15 cellular contexts compared by ENCODE assay signal in the genomic region with DNA sequence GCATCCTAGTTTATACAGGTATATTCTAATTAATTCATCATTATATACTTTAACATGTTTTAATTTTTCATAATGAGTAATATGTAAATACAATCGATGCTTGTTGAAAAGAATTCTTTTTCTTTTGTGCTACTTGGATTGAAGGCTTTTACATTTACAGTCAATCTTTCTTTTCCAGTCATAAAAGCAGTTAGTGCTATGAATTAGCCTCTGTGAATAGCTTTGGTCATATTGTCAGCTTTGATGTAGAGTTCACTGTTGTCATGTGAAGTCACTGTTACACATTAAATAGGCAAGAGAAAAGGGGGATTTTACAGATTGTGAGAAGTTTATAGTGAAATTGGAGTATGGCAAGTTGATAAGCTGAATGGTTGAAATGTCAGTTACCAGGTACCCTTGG.
DNase-seq lines count a peak whose midpoint lies in the region; ATAC-seq and TF ChIP-seq lines count a peak whose summit lies in the region.
"Had no signal": no experiment of that assay in that cellular context is flagged by ENCODE, and none has a peak within 500 bp of the region (broad histone marks: within the 10 kb centered on the region; RNA-seq: fewer than 3 reads in every experiment).

No MANE protein-coding gene starts in this region.

- peaks cover 35% of the 10 kb centered on the region for H3K4me1 ChIP-seq in SJCRH30

- H3K9me3 Mint-ChIP-seq in activated naive CD4-positive, alpha-beta T cell treated with anti-CD3 and anti-CD28 coated beads, Interleukin-2, amount 50 U/mL, for 24 hours, result peaks cover 3% of the 10 kb centered on the region
- H3K9me3 Mint-ChIP-seq in Calu3 (ENCODE audit: low read depth, unreplicated experiment), result no peaks in the 10 kb centered on the region
- H3K9me3 Mint-ChIP-seq in activated T-helper 17 cell treated with anti-CD3 and anti-CD28 coated beads, Interleukin-2, amount 50 U/mL, for 72 hours, result no peaks in the 10 kb centered on the region
- peaks cover 11% of the 10 kb centered on the region for H3K9me3 Mint-ChIP-seq in mesothelial cell of epicardium

- peaks cover 24% of the 10 kb centered on the region for H3K36me3 Mint-ChIP-seq in activated naive CD4-positive, alpha-beta T cell treated with anti-CD3 and anti-CD28 coated beads, Interleukin-2, amount 50 U/mL, for 24 hours
- H3K36me3 Mint-ChIP-seq in Calu3 (ENCODE audit: insufficient read depth, unreplicated experiment), result peaks cover 28% of the 10 kb centered on the region
- H3K36me3 Mint-ChIP-seq in activated T-helper 17 cell treated with anti-CD3 and anti-CD28 coated beads, Interleukin-2, amount 50 U/mL, for 72 hours (ENCODE audit: low read depth), result peaks cover 84% of the 10 kb centered on the region
- H3K36me3 Mint-ChIP-seq in mesothelial cell of epicardium, result peaks cover 24% of the 10 kb centered on the region
- H3K36me3 Mint-ChIP-seq: CD14-positive monocyte had no signal

- H3K9me3 ChIP-seq in SJCRH30 (replicated peaks), result peaks cover 7% of the 10 kb centered on the region; the same call in 1 of the 2 replicates

- no peak overlapping the region; the same call in 1 of the 2 replicates for H3K27ac ChIP-seq in SJCRH30

- intact Hi-C loops in Calu3 (cut with micrococcal nuclease; ENCODE audit: unreplicated experiment), result loop anchor here (5.0 kb wide), 1 partner anchor 364 kb away; no protein-coding TSS in a partner anchor

- H3K4me3 ChIP-seq in SJCRH30, result no peak overlapping the region
- H3K4me3 ChIP-seq: GM12878 had no signal

- CTCF ChIA-PET in Calu3 (lab: Charles Lee), result no interaction called here

- no peak for DNase-seq in activated naive CD4-positive, alpha-beta T cell treated with Interleukin-2 at 50 U/mL for 16 hours
- no peak for DNase-seq in Calu3
- no peak for DNase-seq in mesothelial cell of epicardium (ENCODE audit: low spot score in 2 of 2, unreplicated experiment in 2 of 2)
- DNase-seq in T-helper 9 cell, result no peak
- DNase-seq in SJCRH30, result no peak
- no peak for DNase-seq in activated CD4-positive, alpha-beta T cell treated with anti-CD3 and anti-CD28 coated beads, Interleukin-2, amount 50 U/mL, for 1 hour
- DNase-seq: HCEC 1CT, NCI-H1436 treated with DMSO at 0.1 percent for 48 hours, NCI-H2081, NCI-H526 treated with DMSO at 0.1 percent for 48 hours, OCI-M1 had no signal

- BruUV-seq in Calu3 (replicated peaks; lab: Mats Ljungman, UMichigan), result no TSS peak

- H3K27me3 ChIP-seq in SJCRH30, result no peaks in the 10 kb centered on the region

- H3K4me3 Mint-ChIP-seq in activated naive CD4-positive, alpha-beta T cell treated with anti-CD3 and anti-CD28 coated beads, Interleukin-2, amount 50 U/mL, for 24 hours, result no peak overlapping the region
- H3K4me3 Mint-ChIP-seq in Calu3 (ENCODE audit: low read depth, unreplicated experiment), result no peak overlapping the region
- H3K4me3 Mint-ChIP-seq in activated T-helper 17 cell treated with anti-CD3 and anti-CD28 coated beads, Interleukin-2, amount 50 U/mL, for 72 hours, result peak overlapping the region; percentile 39
- H3K4me3 Mint-ChIP-seq in mesothelial cell of epicardium, result no peak overlapping the region
- H3K4me3 Mint-ChIP-seq: CD14-positive monocyte had no signal

- H3K36me3 ChIP-seq in SJCRH30, result peaks cover 48% of the 10 kb centered on the region

- ATAC-seq in activated T-helper 17 cell treated with anti-CD3 and anti-CD28 coated beads, Interleukin-2, amount 50 U/mL, for 72 hours (replicated peaks), result peak; percentile 42
- ATAC-seq: GM12878 had no signal

- no peak for TF ChIP-seq CTCF in Calu3 (IDR thresholded peaks at IDR 0.05; ENCODE audit: unreplicated experiment)
- TF ChIP-seq CTCF in mesothelial cell of epicardium (IDR thresholded peaks at IDR 0.05; ENCODE audit: unreplicated experiment), result no peak

- H3K27me3 Mint-ChIP-seq in activated naive CD4-positive, alpha-beta T cell treated with anti-CD3 and anti-CD28 coated beads, Interleukin-2, amount 50 U/mL, for 24 hours, result no peaks in the 10 kb centered on the region
- no peaks in the 10 kb centered on the region for H3K27me3 Mint-ChIP-seq in Calu3 (ENCODE audit: unreplicated experiment)
- no peaks in the 10 kb centered on the region for H3K27me3 Mint-ChIP-seq in activated T-helper 17 cell treated with anti-CD3 and anti-CD28 coated beads, Interleukin-2, amount 50 U/mL, for 72 hours
- H3K27me3 Mint-ChIP-seq in mesothelial cell of epicardium (ENCODE audit: low read depth), result no peaks in the 10 kb centered on the region

- H3K27ac Mint-ChIP-seq in activated naive CD4-positive, alpha-beta T cell treated with anti-CD3 and anti-CD28 coated beads, Interleukin-2, amount 50 U/mL, for 24 hours, result peak overlapping the region; percentile 83
- peak overlapping the region; percentile 77 for H3K27ac Mint-ChIP-seq in Calu3 (ENCODE audit: unreplicated experiment)
- H3K27ac Mint-ChIP-seq in activated T-helper 17 cell treated with anti-CD3 and anti-CD28 coated beads, Interleukin-2, amount 50 U/mL, for 72 hours, result peak overlapping the region; percentile 71
- peak overlapping the region; percentile 87 for H3K27ac Mint-ChIP-seq in mesothelial cell of epicardium

- H3K4me1 Mint-ChIP-seq in activated naive CD4-positive, alpha-beta T cell treated with anti-CD3 and anti-CD28 coated beads, Interleukin-2, amount 50 U/mL, for 24 hours, result peaks cover 74% of the 10 kb centered on the region
- H3K4me1 Mint-ChIP-seq in Calu3 (ENCODE audit: low read depth, unreplicated experiment), result peaks cover 35% of the 10 kb centered on the region
- H3K4me1 Mint-ChIP-seq in activated T-helper 17 cell treated with anti-CD3 and anti-CD28 coated beads, Interleukin-2, amount 50 U/mL, for 72 hours, result peaks cover 34% of the 10 kb centered on the region
- H3K4me1 Mint-ChIP-seq in mesothelial cell of epicardium, result peaks cover 48% of the 10 kb centered on the region
